ENCODE assay signal across 8 cellular contexts in the genomic region with DNA sequence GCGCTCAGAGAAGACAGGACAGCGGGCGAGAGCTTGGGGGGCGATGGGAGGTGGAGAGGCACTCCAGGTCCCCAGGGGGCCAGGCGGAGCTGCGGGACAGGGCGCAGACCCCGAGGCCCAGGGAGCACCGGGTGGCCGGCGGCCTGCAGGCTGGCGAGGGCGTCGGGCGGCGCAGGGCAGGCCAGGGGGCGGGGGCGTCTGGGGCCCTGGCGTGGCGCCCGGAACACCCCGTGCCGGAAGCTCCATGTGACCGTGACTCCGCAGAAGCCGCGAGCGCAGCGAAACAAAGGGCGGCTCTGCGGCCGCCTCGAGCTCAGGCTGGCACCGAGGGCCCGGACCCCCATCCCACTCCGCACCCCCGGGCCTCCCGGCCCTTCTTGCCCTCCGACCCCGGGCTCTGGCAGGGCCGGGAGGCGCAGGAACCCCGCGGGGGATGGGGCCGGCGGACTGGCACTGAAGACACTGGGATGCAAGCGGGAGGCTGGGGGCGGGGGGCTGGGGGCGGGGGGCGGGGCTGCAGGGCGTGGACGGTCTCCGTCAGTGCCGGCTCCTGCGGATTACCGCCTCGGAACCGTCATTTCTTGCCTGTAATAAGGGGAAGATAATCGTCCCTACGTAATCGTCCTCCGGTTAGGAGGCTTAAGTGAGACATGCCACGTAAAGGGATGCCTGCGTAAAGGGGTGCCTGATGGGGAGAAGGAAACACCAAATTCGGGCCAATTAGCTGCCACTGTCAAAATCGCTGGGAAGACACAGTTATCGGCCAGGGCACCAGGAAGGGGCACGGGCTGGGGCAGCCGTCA. TPM values are rescaled to one million over a fixed set of nuclear protein-coding genes. Genes with fewer than 3 reads are reported as not detected.
DNase-seq lines count a peak whose midpoint lies in the region; ATAC-seq, FAIRE-seq and TF ChIP-seq lines count a peak whose summit lies in the region.

No MANE protein-coding gene starts in this region.

- DNase-seq in AG10803 (ENCODE audit: low read depth), result peak; percentile 70
- DNase-seq in NCI-H82 (lab: John Stamatoyannopoulos, UW), result peak; percentile 97
- peak; percentile 15 for DNase-seq in activated CD8-positive, alpha-beta memory T cell treated with anti-CD3 and anti-CD28 coated beads, Interleukin-2, amount 50 U/mL, for 24 hours (ENCODE audit: extremely low read depth)
- peak; percentile 82 for DNase-seq in endothelial cell of umbilical vein (ENCODE audit: low read depth, low spot score)
- DNase-seq in stimulated activated CD8-positive, alpha-beta memory T cell treated with anti-CD3 and anti-CD28 coated beads, Interleukin-2, amount 100 ng/mL, for 48 hours (ENCODE audit: low read depth in 2 of 2), result peak; percentile 53 to 66

- peak; percentile 82 for FAIRE-seq in endothelial cell of umbilical vein (lab: Jason Lieb, UNC)

- no TSS peak for BruUV-seq in endothelial cell of umbilical vein (replicated peaks; lab: Mats Ljungman, UMichigan)

- CTCF ChIA-PET in endothelial cell of umbilical vein (lab: Charles Lee), result interaction anchor here (0.8 to 1.8 kb wide), 12 partner anchors 8 to 166 kb away, joined by 3 to 14 read pairs (median 4); a partner anchor contains a TSS

- in situ Hi-C loops in GM18951 (cut with MboI; ENCODE audit: low sequenced_read_pairs, unreplicated experiment), result no loop called here

- H3K27me3 ChIP-seq in endothelial cell of umbilical vein (ENCODE audit: control insufficient read depth in 2 of 2, insufficient read depth in 2 of 2, low read length in 2 of 2) (no peaks in the 10 kb centered on the region), mononuclear cell (ENCODE audit: insufficient read depth, low read length) (no peaks in the 10 kb centered on the region)

- peak overlapping the region; percentile 92 for H2AFZ ChIP-seq in endothelial cell of umbilical vein (ENCODE audit: low read depth, low read length)

- H4K20me1 ChIP-seq in endothelial cell of umbilical vein (replicated peaks; ENCODE audit: control insufficient read depth, extremely low read depth, insufficient read depth, low read length), result no peaks in the 10 kb centered on the region

- dilution Hi-C loops in endothelial cell of umbilical vein (cut with MboI; ENCODE audit: extremely low pct_ligation_motif_present, low sequenced_read_pairs), result no loop called here

- peak; percentile 71 for ATAC-seq in HG03139 (IDR thresholded peaks at IDR 0.05; ENCODE audit: unreplicated experiment)

- intact Hi-C loops in endothelial cell of umbilical vein (cut with micrococcal nuclease), result loop anchor here (1.0 kb wide), 2 partner anchors 62 to 101 kb away; no protein-coding TSS in a partner anchor

- H3K79me2 ChIP-seq in endothelial cell of umbilical vein (ENCODE audit: control insufficient read depth, insufficient read depth, low read length), result no peaks in the 10 kb centered on the region

- H3K9ac ChIP-seq in endothelial cell of umbilical vein (replicated peaks; ENCODE audit: extremely low read depth, insufficient read depth, low read length), result peak overlapping the region; percentile 74

- no peak for TF ChIP-seq CTCF in AG10803 (conservative IDR thresholded peaks at IDR 0.05; ENCODE audit: low read length)
- TF ChIP-seq CTCF in endothelial cell of umbilical vein (IDR thresholded peaks at IDR 0.05; ENCODE audit: extremely low read depth in 1 of 2, insufficient read depth in 1 of 2, low read depth in 1 of 2, low read length in 2 of 2), result no peak

- H3K4me3 ChIP-seq in AG10803 (ENCODE audit: low read length) (peak overlapping the region; percentile 50), endothelial cell of umbilical vein (replicated peaks in 1 of 3; ENCODE audit: insufficient read depth in 1 of 3, low read depth in 1 of 3, low read length in 3 of 3) (peak overlapping the region in 1 of 3 experiments; percentile 30), mononuclear cell (ENCODE audit: low read length) (peak overlapping the region; percentile 29)

- POLR2A ChIA-PET in endothelial cell of umbilical vein (lab: Charles Lee), result interaction anchor here (1.1 to 3.1 kb wide), 2 partner anchors 101 to 103 kb away, joined by 3 to 26 read pairs; a partner anchor contains a TSS

- peak; percentile 79 for TF ChIP-seq POLR2A in GM18951 (IDR thresholded peaks at IDR 0.05; ENCODE audit: extremely low read depth, insufficient read depth, insufficient read length)
- TF ChIP-seq POLR2A in endothelial cell of umbilical vein (IDR thresholded peaks at IDR 0.05; ENCODE audit: low read depth, low read length), result peak; percentile 73

- H3K4me1 ChIP-seq in endothelial cell of umbilical vein (ENCODE audit: control insufficient read depth, extremely low read depth, insufficient read depth, low read length), result peaks cover 17% of the 10 kb centered on the region
- H3K4me1 ChIP-seq in mononuclear cell (ENCODE audit: insufficient read depth, low read length), result peaks cover 50% of the 10 kb centered on the region

- peak overlapping the region; percentile 60 for H3K27ac ChIP-seq in endothelial cell of umbilical vein (ENCODE audit: insufficient read depth, low read depth, low read length)

- H3K36me3 ChIP-seq in endothelial cell of umbilical vein (ENCODE audit: control insufficient read depth in 2 of 2, extremely low read depth in 1 of 2, insufficient read depth in 2 of 2, low read length in 2 of 2), result no peaks in the 10 kb centered on the region

- H3K9me1 ChIP-seq in endothelial cell of umbilical vein (replicated peaks; ENCODE audit: control insufficient read depth, extremely low read depth, insufficient read depth, low read length), result no peaks in the 10 kb centered on the region

- peak overlapping the region; percentile 23 for H3K4me2 ChIP-seq in endothelial cell of umbilical vein (ENCODE audit: insufficient read depth, low read length)

- H3K9me3 ChIP-seq in endothelial cell of umbilical vein (replicated peaks; ENCODE audit: control insufficient read depth, insufficient read depth, low read length), result no peaks in the 10 kb centered on the region
- H3K9me3 ChIP-seq in mononuclear cell (ENCODE audit: low read depth, low read length), result no peaks in the 10 kb centered on the region

TF ChIP-seq in endothelial cell of umbilical vein, 7 proteins besides CTCF, POLR2A, EP300 and RAD21:
- TF ChIP-seq POLR2AphosphoS5 (IDR thresholded peaks at IDR 0.05; ENCODE audit: insufficient read depth, low read depth, low read length) (peak; percentile 94), EZH2 (IDR thresholded peaks at IDR 0.05; ENCODE audit: borderline replicate concordance, low read depth, low read length, severe bottlenecking) (no peak), FOS (IDR thresholded peaks at IDR 0.05; ENCODE audit: borderline replicate concordance, insufficient read depth, low read length) (no peak)
- TF ChIP-seq, protein P1, sequence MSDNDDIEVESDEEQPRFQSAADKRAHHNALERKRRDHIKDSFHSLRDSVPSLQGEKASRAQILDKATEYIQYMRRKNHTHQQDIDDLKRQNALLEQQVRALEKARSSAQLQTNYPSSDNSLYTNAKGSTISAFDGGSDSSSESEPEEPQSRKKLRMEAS (IDR thresholded peaks at IDR 0.05; ENCODE audit: insufficient read depth, insufficient read length), result peak; percentile 90

RNA-seq across cellular contexts. Expression of a gene that starts 19.2 kb away (rescaled TPM):
- total RNA-seq in endothelial cell of umbilical vein, result 0.39 and 0.53 TPM in 2 replicates
- not detected in 2 replicates for polyA plus RNA-seq in endothelial cell of umbilical vein
- not detected in 2 replicates for polyA plus RNA-seq in endothelial cell of umbilical vein (2011; cell fraction: cytosol; rRNA removed)
- polyA plus RNA-seq in endothelial cell of umbilical vein (2011; cell fraction: nucleus; rRNA removed), result 0.50 TPM in 1 of 2 replicates, not detected in the other
- polyA plus RNA-seq in endothelial cell of umbilical vein (2012), result not detected in 2 replicates
- polyA minus RNA-seq in endothelial cell of umbilical vein, result not detected in 2 replicates
- polyA minus RNA-seq in endothelial cell of umbilical vein (2011; cell fraction: cytosol; rRNA and poly(A)+ RNA removed), result 2.2 TPM
- polyA minus RNA-seq in endothelial cell of umbilical vein (2011; cell fraction: nucleus; rRNA and poly(A)+ RNA removed), result 0.38 TPM in 1 of 2 replicates, not detected in the other
- total RNA-seq in mononuclear cell, result 0.42 TPM

RNA-seq across cellular contexts. Expression of a gene that starts 27.5 kb away (rescaled TPM):
- 103 and 115 TPM in 2 replicates for total RNA-seq in endothelial cell of umbilical vein
- 104 and 107 TPM in 2 replicates for polyA plus RNA-seq in endothelial cell of umbilical vein
- polyA plus RNA-seq in endothelial cell of umbilical vein (2011; cell fraction: cytosol; rRNA removed), result 93.8 and 122 TPM in 2 replicates
- polyA plus RNA-seq in endothelial cell of umbilical vein (2011; cell fraction: nucleus; rRNA removed), result 56.5 and 66.5 TPM in 2 replicates
- polyA plus RNA-seq in endothelial cell of umbilical vein (2012), result 175 and 239 TPM in 2 replicates
- polyA minus RNA-seq in endothelial cell of umbilical vein, result 40.0 and 59.8 TPM in 2 replicates
- polyA minus RNA-seq in endothelial cell of umbilical vein (2011; cell fraction: cytosol; rRNA and poly(A)+ RNA removed), result 82.9 TPM
- 11.3 and 15.3 TPM in 2 replicates for polyA minus RNA-seq in endothelial cell of umbilical vein (2011; cell fraction: nucleus; rRNA and poly(A)+ RNA removed)
- total RNA-seq in mononuclear cell, result 107 TPM

Comparison
In these comparisons a context has a peak if more than half of its experiments do, and no peak if none do; other contexts are left out.
1. DNase-seq: peak in every context shown above with its lines; median percentile 97 in NCI-H82; 82 in endothelial cell of umbilical vein; 70 in AG10803; 60 in stimulated activated CD8-positive, alpha-beta memory T cell treated with anti-CD3 and anti-CD28 coated beads, Interleukin-2, amount 100 ng/mL, for 48 hours; 15 in activated CD8-positive, alpha-beta memory T cell treated with anti-CD3 and anti-CD28 coated beads, Interleukin-2, amount 50 U/mL, for 24 hours.